Comparison of ENCODE assay signal across 33 cellular contexts in genomic region chr9:74663456-74663855, GRCh38.
"Had no signal": no experiment of that assay in that cellular context is flagged by ENCODE, and none has a peak within 500 bp of the region (broad histone marks: within the 10 kb centered on the region; RNA-seq: fewer than 3 reads in every experiment).

No MANE protein-coding gene starts in this region.

- H3K27ac ChIP-seq: colonic mucosa, epithelial cell of prostate, esophagus squamous epithelium, gastroesophageal sphincter, hepatocyte, lower lobe of right lung, neural progenitor cell, stomach, thyroid gland, upper lobe of right lung, WERI-Rb-1 had no signal

- ATAC-seq: activated CD4-positive, CD25-positive, alpha-beta regulatory T cell treated with anti-CD3 and anti-CD28 coated beads, Interleukin-2, amount 50 U/mL, for 24 hours; gastroesophageal sphincter; left lobe of liver; lower lobe of right lung; natural killer cell; right cardiac atrium; stimulated activated naive B cell treated with anti-CD40 and anti-IgM and Interleukin-4, amounts not matched to agents 10 μg/mL and 1 μg/mL and 100 μg/mL, for 72 hours; upper lobe of right lung had no signal

- H3K27ac Mint-ChIP-seq: activated CD4-positive, alpha-beta memory T cell treated with anti-CD3 and anti-CD28 coated beads, Interleukin-2, amount 10 ng/mL, durations not matched to agents 7 days and 5 days; activated CD4-positive, alpha-beta T cell treated with anti-CD3 and anti-CD28 coated beads, Interleukin-2, amount 10 ng/mL, durations not matched to agents 24 days and 14 days; activated naive CD4-positive, alpha-beta T cell treated with anti-CD3 and anti-CD28 coated beads, Interleukin-2, amount 10 ng/mL, durations not matched to agents 7 days and 5 days; activated naive CD8-positive, alpha-beta T cell treated with anti-CD3 and anti-CD28 coated beads, Interleukin-2, amount 10 ng/mL, durations not matched to agents 7 days and 5 days; activated T-cell treated with anti-CD3 and anti-CD28 coated beads, Interleukin-2, amount 50 U/mL, for 24 hours; immature natural killer cell; natural killer cell; neural progenitor cell; stimulated activated naive B cell treated with anti-CD40 and anti-IgM and Interleukin-4, amounts not matched to agents 10 μg/mL and 1 μg/mL and 100 μg/mL, for 72 hours; T-helper 1 cell treated with Interleukin-12 subunit alpha and Interleukin-12 subunit beta and Interleukin-4 antibody, amounts not matched to agents 30 μg/mL and 1 μg/mL, for 36 hours had no signal

- H3K4me3 Mint-ChIP-seq: activated CD4-positive, alpha-beta memory T cell treated with anti-CD3 and anti-CD28 coated beads, Interleukin-2, amount 10 ng/mL, durations not matched to agents 7 days and 5 days; activated CD4-positive, alpha-beta T cell treated with anti-CD3 and anti-CD28 coated beads, Interleukin-2, amount 10 ng/mL, durations not matched to agents 24 days and 14 days; activated naive CD4-positive, alpha-beta T cell treated with anti-CD3 and anti-CD28 coated beads, Interleukin-2, amount 10 ng/mL, durations not matched to agents 7 days and 5 days; activated naive CD8-positive, alpha-beta T cell treated with anti-CD3 and anti-CD28 coated beads, Interleukin-2, amount 10 ng/mL, durations not matched to agents 7 days and 5 days; activated T-cell treated with anti-CD3 and anti-CD28 coated beads, Interleukin-2, amount 50 U/mL, for 24 hours; central memory CD8-positive, alpha-beta T cell; immature natural killer cell; natural killer cell; neural progenitor cell; stimulated activated naive B cell treated with anti-CD40 and anti-IgM and Interleukin-4, amounts not matched to agents 10 μg/mL and 1 μg/mL and 100 μg/mL, for 72 hours; T-helper 1 cell treated with Interleukin-12 subunit alpha and Interleukin-12 subunit beta and Interleukin-4 antibody, amounts not matched to agents 30 μg/mL and 1 μg/mL, for 36 hours had no signal

- H3K27me3 ChIP-seq: colonic mucosa, esophagus squamous epithelium, gastroesophageal sphincter, hepatocyte, neural progenitor cell, stomach, thyroid gland, upper lobe of right lung had no signal

- H3K79me2 ChIP-seq: hepatocyte had no signal

- H3K36me3 ChIP-seq: colonic mucosa, esophagus squamous epithelium, gastroesophageal sphincter, lower lobe of right lung, neural progenitor cell, stomach, thyroid gland, upper lobe of right lung had no signal

- DNase-seq: activated CD4-positive, alpha-beta memory T cell treated with anti-CD3 and anti-CD28 coated beads, Interleukin-2, amount 10 ng/mL, durations not matched to agents 7 days and 5 days; activated CD4-positive, alpha-beta T cell treated with anti-CD3 and anti-CD28 coated beads, Interleukin-2, amount 10 ng/mL, durations not matched to agents 24 days and 14 days; activated CD8-positive, alpha-beta memory T cell treated with anti-CD3 and anti-CD28 coated beads, Interleukin-2, amount 50 U/mL, for 48 hours; activated gamma-delta T cell; activated naive CD4-positive, alpha-beta T cell treated with anti-CD3 and anti-CD28 coated beads, Interleukin-2, amount 10 ng/mL, durations not matched to agents 7 days and 5 days; activated naive CD8-positive, alpha-beta T cell treated with anti-CD3 and anti-CD28 coated beads, Interleukin-2, amount 10 ng/mL, durations not matched to agents 7 days and 5 days; activated T-cell treated with anti-CD3 and anti-CD28 coated beads, Interleukin-2, amount 50 U/mL, for 24 hours; amniotic stem cell; colonic mucosa; effector CD8-positive, alpha-beta T cell; esophagus squamous epithelium; immature natural killer cell; lower lobe of right lung; mesenchymal stem cell; natural killer cell; occipital lobe; right cardiac atrium; stimulated activated CD4-positive, alpha-beta T cell treated with anti-CD3 and anti-CD28 coated beads, Interleukin-15, amount 100 ng/mL, for 24 hours; stimulated activated CD4-positive, alpha-beta T cell treated with anti-CD3 and anti-CD28 coated beads, Interleukin-2, amount 100 ng/mL, for 24 hours; stimulated activated naive B cell treated with anti-CD40 and anti-IgM and Interleukin-4, amounts not matched to agents 10 μg/mL and 1 μg/mL and 100 μg/mL, for 72 hours; stomach; T-helper 9 cell; thyroid gland; upper lobe of right lung; WERI-Rb-1 had no signal

- H3K9me3 Mint-ChIP-seq: activated CD4-positive, alpha-beta memory T cell treated with anti-CD3 and anti-CD28 coated beads, Interleukin-2, amount 10 ng/mL, durations not matched to agents 7 days and 5 days; activated CD4-positive, alpha-beta T cell treated with anti-CD3 and anti-CD28 coated beads, Interleukin-2, amount 10 ng/mL, durations not matched to agents 24 days and 14 days; activated naive CD4-positive, alpha-beta T cell treated with anti-CD3 and anti-CD28 coated beads, Interleukin-2, amount 10 ng/mL, durations not matched to agents 7 days and 5 days; activated naive CD8-positive, alpha-beta T cell treated with anti-CD3 and anti-CD28 coated beads, Interleukin-2, amount 10 ng/mL, durations not matched to agents 7 days and 5 days; activated T-cell treated with anti-CD3 and anti-CD28 coated beads, Interleukin-2, amount 50 U/mL, for 24 hours; central memory CD8-positive, alpha-beta T cell; immature natural killer cell; natural killer cell; neural progenitor cell; stimulated activated naive B cell treated with anti-CD40 and anti-IgM and Interleukin-4, amounts not matched to agents 10 μg/mL and 1 μg/mL and 100 μg/mL, for 72 hours; T-helper 1 cell treated with Interleukin-12 subunit alpha and Interleukin-12 subunit beta and Interleukin-4 antibody, amounts not matched to agents 30 μg/mL and 1 μg/mL, for 36 hours had no signal

- H3K27me3 Mint-ChIP-seq: activated CD4-positive, alpha-beta memory T cell treated with anti-CD3 and anti-CD28 coated beads, Interleukin-2, amount 10 ng/mL, durations not matched to agents 7 days and 5 days; activated CD4-positive, alpha-beta T cell treated with anti-CD3 and anti-CD28 coated beads, Interleukin-2, amount 10 ng/mL, durations not matched to agents 24 days and 14 days; activated naive CD4-positive, alpha-beta T cell treated with anti-CD3 and anti-CD28 coated beads, Interleukin-2, amount 10 ng/mL, durations not matched to agents 7 days and 5 days; central memory CD8-positive, alpha-beta T cell had no signal

- H3K4me1 ChIP-seq: colonic mucosa, esophagus squamous epithelium, gastroesophageal sphincter, lower lobe of right lung, neural progenitor cell, stomach, thyroid gland, upper lobe of right lung had no signal

- H3K9ac ChIP-seq: neural progenitor cell had no signal

- H3K4me3 ChIP-seq: colonic mucosa, esophagus squamous epithelium, gastroesophageal sphincter, hepatocyte, lower lobe of right lung, neural progenitor cell, stomach, thyroid gland, upper lobe of right lung had no signal

- H3K36me3 Mint-ChIP-seq: activated naive CD4-positive, alpha-beta T cell treated with anti-CD3 and anti-CD28 coated beads, Interleukin-2, amount 10 ng/mL, durations not matched to agents 7 days and 5 days; activated naive CD8-positive, alpha-beta T cell treated with anti-CD3 and anti-CD28 coated beads, Interleukin-2, amount 10 ng/mL, durations not matched to agents 7 days and 5 days; natural killer cell; neural progenitor cell; stimulated activated naive B cell treated with anti-CD40 and anti-IgM and Interleukin-4, amounts not matched to agents 10 μg/mL and 1 μg/mL and 100 μg/mL, for 72 hours had no signal

- H3K4me1 Mint-ChIP-seq: activated CD4-positive, alpha-beta memory T cell treated with anti-CD3 and anti-CD28 coated beads, Interleukin-2, amount 10 ng/mL, durations not matched to agents 7 days and 5 days; activated CD4-positive, alpha-beta T cell treated with anti-CD3 and anti-CD28 coated beads, Interleukin-2, amount 10 ng/mL, durations not matched to agents 24 days and 14 days; activated naive CD4-positive, alpha-beta T cell treated with anti-CD3 and anti-CD28 coated beads, Interleukin-2, amount 10 ng/mL, durations not matched to agents 7 days and 5 days; activated naive CD8-positive, alpha-beta T cell treated with anti-CD3 and anti-CD28 coated beads, Interleukin-2, amount 10 ng/mL, durations not matched to agents 7 days and 5 days; central memory CD8-positive, alpha-beta T cell; immature natural killer cell; natural killer cell; stimulated activated naive B cell treated with anti-CD40 and anti-IgM and Interleukin-4, amounts not matched to agents 10 μg/mL and 1 μg/mL and 100 μg/mL, for 72 hours had no signal

- H3K4me2 ChIP-seq: hepatocyte, neural progenitor cell had no signal
